ENCODE assay signal across 8 cellular contexts in genomic region chr4:64584981-64585557, GRCh38.
DNase-seq lines count a peak whose midpoint lies in the region; ATAC-seq and TF ChIP-seq lines count a peak whose summit lies in the region.

No MANE protein-coding gene starts in this region.

- H3K36me3 ChIP-seq in PC-9 (ENCODE audit: low read depth) (no peaks in the 10 kb centered on the region), prostate gland (no peaks in the 10 kb centered on the region)

- no peaks in the 10 kb centered on the region for H3K9me2 ChIP-seq in PC-9 (ENCODE audit: insufficient read depth)

- peak; percentile 51 for ATAC-seq in HG03565 (IDR thresholded peaks at IDR 0.05; ENCODE audit: unreplicated experiment)
- ATAC-seq in HG02840 (IDR thresholded peaks at IDR 0.05; ENCODE audit: low FRiP score, unreplicated experiment), result no peak
- ATAC-seq in GM21619 (IDR thresholded peaks at IDR 0.05; ENCODE audit: unreplicated experiment), result no peak

- H3K27ac ChIP-seq in PC-9 (no peak overlapping the region), prostate gland (no peak overlapping the region)

- no peaks in the 10 kb centered on the region for H3K79me2 ChIP-seq in PC-9 (ENCODE audit: low read depth)

- TF ChIP-seq POLR2A in prostate gland (IDR thresholded peaks at IDR 0.05), result no peak

- no peak overlapping the region for H3K4me3 ChIP-seq in PC-9
- H3K4me3 ChIP-seq in epithelial cell of proximal tubule (ENCODE audit: low read depth, low read length), result no peak overlapping the region
- H3K4me3 ChIP-seq in prostate gland, result no peak overlapping the region

- H4K20me1 ChIP-seq in PC-9 (ENCODE audit: insufficient read depth), result no peaks in the 10 kb centered on the region

- BruUV-seq in PC-9 (replicated peaks; lab: Mats Ljungman, UMichigan), result no TSS peak

- DNase-seq in stimulated activated CD4-positive, alpha-beta T cell treated with anti-CD3 and anti-CD28 coated beads, Interleukin-15, amount 100 ng/mL, for 24 hours, result peak; percentile 18
- DNase-seq in stimulated activated CD4-positive, alpha-beta T cell treated with anti-CD3 and anti-CD28 coated beads, Interleukin-4, amount 100 ng/mL, for 1 hour, result no peak
- DNase-seq in PC-9, result peak in 1 of 2 experiments; percentile 2
- no peak for DNase-seq in epithelial cell of proximal tubule (ENCODE audit: low read depth)
- no peak for DNase-seq in prostate gland (ENCODE audit: low spot score)

- H3K9me3 ChIP-seq in PC-9 (ENCODE audit: insufficient read depth, low read depth), result no peaks in the 10 kb centered on the region
- H3K9me3 ChIP-seq in prostate gland, result no peaks in the 10 kb centered on the region

- no peaks in the 10 kb centered on the region for H3K4me1 ChIP-seq in PC-9 (replicated peaks; ENCODE audit: insufficient read depth)
- H3K4me1 ChIP-seq in prostate gland (replicated peaks), result no peaks in the 10 kb centered on the region

- peak; percentile 62 for TF ChIP-seq CTCF in PC-9 (conservative IDR thresholded peaks at IDR 0.05)
- peak; percentile 66 for TF ChIP-seq CTCF in epithelial cell of proximal tubule (conservative IDR thresholded peaks at IDR 0.05; ENCODE audit: low read depth, low read length)
- peak in 3 of 4 experiments; percentile 25 to 54 (median 33) for TF ChIP-seq CTCF in prostate gland (IDR thresholded peaks at IDR 0.05)

- intact Hi-C loops in PC-9 (cut with micrococcal nuclease; ENCODE audit: unreplicated experiment), result no loop called here
- intact Hi-C loops in prostate gland (cut with DNase I), result no loop called here

- no peaks in the 10 kb centered on the region for H3K27me3 ChIP-seq in PC-9 (ENCODE audit: insufficient read depth, low read depth)
- H3K27me3 ChIP-seq in prostate gland (replicated peaks; ENCODE audit: insufficient read depth), result no peaks in the 10 kb centered on the region

- H3K4me2 ChIP-seq in PC-9, result no peak overlapping the region

- H2AFZ ChIP-seq in PC-9, result no peak overlapping the region

- 33% methylated on average over 6 of the region's 6 CpGs for WGBS in prostate gland

- no peaks in the 10 kb centered on the region for H3F3A ChIP-seq in PC-9 (ENCODE audit: insufficient read depth, low read depth)

- CTCF ChIA-PET in PC-9 (lab: Charles Lee), result no interaction called here

- POLR2A ChIA-PET in PC-9 (lab: Charles Lee; ENCODE audit: unreplicated experiment), result no interaction called here
